In the genomic region with DNA sequence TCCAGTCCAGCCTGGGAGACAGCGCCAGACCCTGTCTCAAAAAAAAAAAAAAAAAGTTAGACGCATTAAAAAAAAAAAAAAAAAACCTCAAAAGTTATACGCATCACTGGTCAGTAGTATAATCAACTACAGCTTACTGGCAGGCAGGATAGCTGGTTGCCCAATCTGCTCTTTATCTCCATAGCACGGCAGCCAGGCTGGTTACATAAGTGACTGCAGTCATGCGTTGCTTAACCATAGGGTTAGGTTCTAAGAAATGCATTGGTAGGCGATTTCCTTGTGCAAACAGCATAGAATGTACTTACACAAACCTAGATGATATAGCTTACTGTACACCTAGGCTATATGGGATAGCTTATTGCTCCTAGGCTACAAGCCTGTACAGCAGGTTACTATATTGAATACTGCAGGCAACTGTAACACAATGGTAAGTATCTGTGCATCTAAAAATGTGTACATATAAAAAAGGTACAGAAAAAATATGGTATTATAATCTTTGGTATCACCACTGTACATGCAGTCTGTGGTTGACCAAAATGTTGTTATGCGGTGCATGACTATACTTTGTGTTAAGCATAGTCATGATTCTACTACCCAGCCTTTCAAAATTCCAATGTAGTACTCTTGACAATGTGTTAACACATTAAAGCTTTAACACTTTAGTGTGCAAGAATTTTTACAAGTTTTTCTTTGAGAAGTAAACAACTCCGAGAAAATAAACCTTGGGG, we compare ENCODE assay signal across 12 cellular contexts. TPM values are rescaled to one million over a fixed set of nuclear protein-coding genes. Genes with fewer than 3 reads are reported as not detected.
DNase-seq lines count a peak whose midpoint lies in the region; ATAC-seq and TF ChIP-seq lines count a peak whose summit lies in the region.
"Had no signal": no experiment of that assay in that cellular context is flagged by ENCODE, and none has a peak within 500 bp of the region (broad histone marks: within the 10 kb centered on the region; RNA-seq: fewer than 3 reads in every experiment).

No MANE protein-coding gene starts in this region.

- POLR2A ChIA-PET in WTC11 (lab: Charles Lee), result no interaction called here

- H3K9me3 Mint-ChIP-seq in WTC11, result peaks cover 15% of the 10 kb centered on the region
- H3K9me3 Mint-ChIP-seq in mesothelial cell of epicardium, result peaks cover 15% of the 10 kb centered on the region

- TF ChIP-seq CTCF in AG09319 (IDR thresholded peaks at IDR 0.05; ENCODE audit: low read depth, low read length) (no peak), LNCaP clone FGC (IDR thresholded peaks at IDR 0.05; ENCODE audit: control insufficient read depth, extremely low read depth, insufficient read depth) (no peak), WTC11 (IDR thresholded peaks at IDR 0.05) (no peak), mesothelial cell of epicardium (IDR thresholded peaks at IDR 0.05; ENCODE audit: unreplicated experiment) (no peak)

- H3K36me3 Mint-ChIP-seq in WTC11 (peaks cover 26% of the 10 kb centered on the region), mesothelial cell of epicardium (peaks cover 34% of the 10 kb centered on the region)

- H3K4me1 Mint-ChIP-seq in WTC11 (peaks cover 23% of the 10 kb centered on the region), mesothelial cell of epicardium (no peaks in the 10 kb centered on the region)

- H3K27me3 Mint-ChIP-seq in WTC11 (ENCODE audit: low read depth) (no peaks in the 10 kb centered on the region), mesothelial cell of epicardium (ENCODE audit: low read depth) (no peaks in the 10 kb centered on the region)

- H3K4me3 Mint-ChIP-seq in WTC11 (no peak overlapping the region), mesothelial cell of epicardium (no peak overlapping the region)

- DNase-seq in AG09319 (ENCODE audit: extremely low read depth, low read depth) (peak; percentile 62), LNCaP clone FGC (ENCODE audit: low read depth) (peak; percentile 40), WTC11 (ENCODE audit: low spot score) (no peak), kidney glomerular epithelial cell (lab: John Stamatoyannopoulos, UW) (peak; percentile 25), hypothalamus (lab: John Stamatoyannopoulos, UW) (no peak), mesothelial cell of epicardium (ENCODE audit: low spot score in 2 of 2, unreplicated experiment in 2 of 2) (no peak), SK-N-DZ (ENCODE audit: low spot score) (no peak)
- DNase-seq: cerebellar nuclear complex, NCI-H1417 had no signal

- no peak overlapping the region for H3K27ac Mint-ChIP-seq in WTC11
- H3K27ac Mint-ChIP-seq in mesothelial cell of epicardium, result no peak overlapping the region

- no peak for ATAC-seq in WTC11
- ATAC-seq in GM21737 (IDR thresholded peaks at IDR 0.05; ENCODE audit: unreplicated experiment), result no peak

- no peak overlapping the region for H3K4me3 ChIP-seq in LNCaP clone FGC (ENCODE audit: low read depth, low read length)
- H3K4me3 ChIP-seq: BLaER1, SK-N-MC had no signal

- CTCF ChIA-PET in WTC11 (lab: Charles Lee), result no interaction called here

TF ChIP-seq in WTC11, 78 proteins besides CTCF, POLR2A, EP300 and RAD21:
- TF ChIP-seq NR3C1 (CRISPR knock-in tag; conservative IDR thresholded peaks at IDR 0.05; ENCODE audit: low read depth) (no peak), ZNF263 (CRISPR knock-in tag; IDR thresholded peaks at IDR 0.05; ENCODE audit: low read depth) (no peak), GABPB1 (CRISPR knock-in tag; IDR thresholded peaks at IDR 0.05) (peak; percentile 67; the same call in 1 of the 2 replicates)
- TF ChIP-seq, protein P1, sequence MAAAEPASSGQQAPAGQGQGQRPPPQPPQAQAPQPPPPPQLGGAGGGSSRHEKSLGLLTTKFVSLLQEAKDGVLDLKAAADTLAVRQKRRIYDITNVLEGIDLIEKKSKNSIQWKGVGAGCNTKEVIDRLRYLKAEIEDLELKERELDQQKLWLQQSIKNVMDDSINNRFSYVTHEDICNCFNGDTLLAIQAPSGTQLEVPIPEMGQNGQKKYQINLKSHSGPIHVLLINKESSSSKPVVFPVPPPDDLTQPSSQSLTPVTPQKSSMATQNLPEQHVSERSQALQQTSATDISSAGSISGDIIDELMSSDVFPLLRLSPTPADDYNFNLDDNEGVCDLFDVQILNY (CRISPR knock-in tag; IDR thresholded peaks at IDR 0.05), result no peak
- TF ChIP-seq, protein P2, sequence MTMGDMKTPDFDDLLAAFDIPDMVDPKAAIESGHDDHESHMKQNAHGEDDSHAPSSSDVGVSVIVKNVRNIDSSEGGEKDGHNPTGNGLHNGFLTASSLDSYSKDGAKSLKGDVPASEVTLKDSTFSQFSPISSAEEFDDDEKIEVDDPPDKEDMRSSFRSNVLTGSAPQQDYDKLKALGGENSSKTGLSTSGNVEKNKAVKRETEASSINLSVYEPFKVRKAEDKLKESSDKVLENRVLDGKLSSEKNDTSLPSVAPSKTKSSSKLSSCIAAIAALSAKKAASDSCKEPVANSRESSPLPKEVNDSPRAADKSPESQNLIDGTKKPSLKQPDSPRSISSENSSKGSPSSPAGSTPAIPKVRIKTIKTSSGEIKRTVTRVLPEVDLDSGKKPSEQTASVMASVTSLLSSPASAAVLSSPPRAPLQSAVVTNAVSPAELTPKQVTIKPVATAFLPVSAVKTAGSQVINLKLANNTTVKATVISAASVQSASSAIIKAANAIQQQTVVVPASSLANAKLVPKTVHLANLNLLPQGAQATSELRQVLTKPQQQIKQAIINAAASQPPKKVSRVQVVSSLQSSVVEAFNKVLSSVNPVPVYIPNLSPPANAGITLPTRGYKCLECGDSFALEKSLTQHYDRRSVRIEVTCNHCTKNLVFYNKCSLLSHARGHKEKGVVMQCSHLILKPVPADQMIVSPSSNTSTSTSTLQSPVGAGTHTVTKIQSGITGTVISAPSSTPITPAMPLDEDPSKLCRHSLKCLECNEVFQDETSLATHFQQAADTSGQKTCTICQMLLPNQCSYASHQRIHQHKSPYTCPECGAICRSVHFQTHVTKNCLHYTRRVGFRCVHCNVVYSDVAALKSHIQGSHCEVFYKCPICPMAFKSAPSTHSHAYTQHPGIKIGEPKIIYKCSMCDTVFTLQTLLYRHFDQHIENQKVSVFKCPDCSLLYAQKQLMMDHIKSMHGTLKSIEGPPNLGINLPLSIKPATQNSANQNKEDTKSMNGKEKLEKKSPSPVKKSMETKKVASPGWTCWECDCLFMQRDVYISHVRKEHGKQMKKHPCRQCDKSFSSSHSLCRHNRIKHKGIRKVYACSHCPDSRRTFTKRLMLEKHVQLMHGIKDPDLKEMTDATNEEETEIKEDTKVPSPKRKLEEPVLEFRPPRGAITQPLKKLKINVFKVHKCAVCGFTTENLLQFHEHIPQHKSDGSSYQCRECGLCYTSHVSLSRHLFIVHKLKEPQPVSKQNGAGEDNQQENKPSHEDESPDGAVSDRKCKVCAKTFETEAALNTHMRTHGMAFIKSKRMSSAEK (CRISPR knock-in tag; IDR thresholded peaks at IDR 0.05; ENCODE audit: borderline replicate concordance), result no peak

RNA-seq across cellular contexts. Expression of gene L2HGDH, which starts 8.1 kb away (rescaled TPM):
- total RNA-seq in WTC11 (2021), result 23.9 to 26.7 TPM (median 24.0 TPM) in 3 replicates
- total RNA-seq in mesothelial cell of epicardium, result 11.0 to 12.1 TPM (median 11.2 TPM) in 3 replicates
- polyA plus RNA-seq in SK-N-DZ (2014; cell fraction: cytosol; rRNA removed), result 9.3 and 12.1 TPM in 2 replicates
- polyA plus RNA-seq in SK-N-DZ (2014; cell fraction: nucleus; rRNA removed), result 2.1 and 8.3 TPM in 2 replicates

RNA-seq across cellular contexts. Expression of gene DMAC2L, which starts 8.2 kb away (rescaled TPM):
- total RNA-seq in WTC11 (2021) (14.0 to 17.7 TPM (median 16.4 TPM) in 3 replicates), mesothelial cell of epicardium (18.6 to 21.7 TPM (median 21.4 TPM) in 3 replicates)
- 23.9 and 40.1 TPM in 2 replicates for polyA plus RNA-seq in SK-N-DZ (2014; cell fraction: cytosol; rRNA removed)
- 8.9 and 20.6 TPM in 2 replicates for polyA plus RNA-seq in SK-N-DZ (2014; cell fraction: nucleus; rRNA removed)

Comparison
In these comparisons a context has a peak if more than half of its experiments do, and no peak if none do; other contexts are left out.
1. DNase-seq: peak in AG09319 (single experiment), LNCaP clone FGC (single experiment) and kidney glomerular epithelial cell (single experiment); none in WTC11 (single experiment), hypothalamus (0 of 51), mesothelial cell of epicardium (0 of 2) and SK-N-DZ (single experiment).